Comparison of ENCODE assay signal across 1 cellular context in the genomic region with DNA sequence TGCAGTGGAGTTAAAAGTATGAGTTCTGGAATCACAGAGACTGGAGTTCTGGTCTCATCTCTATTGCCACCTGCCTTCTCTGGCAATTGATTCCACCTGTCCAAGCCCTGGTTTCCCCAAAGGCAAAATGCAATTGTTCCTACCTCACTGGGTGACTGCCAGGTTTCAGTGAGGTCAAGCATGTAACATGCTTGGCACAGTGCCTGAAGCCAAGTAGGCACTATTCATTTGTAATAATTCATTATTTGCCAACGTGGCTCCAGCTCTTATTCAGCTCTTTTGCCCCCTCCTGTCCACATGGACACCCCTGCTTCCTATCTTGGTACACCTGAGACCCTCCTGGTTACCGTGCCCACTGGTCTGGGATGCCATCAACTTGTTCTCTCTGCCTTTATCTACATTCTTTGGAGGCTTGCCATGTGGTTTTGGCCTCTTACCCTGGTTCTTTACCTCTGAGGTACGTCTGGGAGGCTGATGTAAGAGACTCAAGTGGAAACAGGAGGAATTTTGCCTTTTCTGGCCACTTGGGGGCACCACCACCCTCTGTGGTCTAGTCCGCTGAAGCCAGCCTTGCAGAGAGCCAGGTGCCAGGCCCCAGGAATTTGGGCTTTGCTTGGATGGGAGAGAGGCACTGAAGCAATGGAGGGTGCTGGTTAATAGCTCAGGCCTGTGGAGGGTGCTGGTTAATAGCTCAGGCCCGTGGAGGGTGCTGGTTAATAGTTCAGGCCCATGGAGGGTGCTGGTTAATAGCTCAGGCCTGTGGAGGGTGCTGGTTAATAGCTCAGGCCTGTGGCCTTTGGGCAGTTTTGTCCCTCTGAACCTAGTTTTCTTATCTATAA.
TF ChIP-seq lines count a peak whose summit lies in the region.

No MANE protein-coding gene starts in this region.

TF ChIP-seq in HEK293, 187 proteins besides CTCF, POLR2A, EP300 and RAD21 (continued from another document):
- TF ChIP-seq, protein P1, sequence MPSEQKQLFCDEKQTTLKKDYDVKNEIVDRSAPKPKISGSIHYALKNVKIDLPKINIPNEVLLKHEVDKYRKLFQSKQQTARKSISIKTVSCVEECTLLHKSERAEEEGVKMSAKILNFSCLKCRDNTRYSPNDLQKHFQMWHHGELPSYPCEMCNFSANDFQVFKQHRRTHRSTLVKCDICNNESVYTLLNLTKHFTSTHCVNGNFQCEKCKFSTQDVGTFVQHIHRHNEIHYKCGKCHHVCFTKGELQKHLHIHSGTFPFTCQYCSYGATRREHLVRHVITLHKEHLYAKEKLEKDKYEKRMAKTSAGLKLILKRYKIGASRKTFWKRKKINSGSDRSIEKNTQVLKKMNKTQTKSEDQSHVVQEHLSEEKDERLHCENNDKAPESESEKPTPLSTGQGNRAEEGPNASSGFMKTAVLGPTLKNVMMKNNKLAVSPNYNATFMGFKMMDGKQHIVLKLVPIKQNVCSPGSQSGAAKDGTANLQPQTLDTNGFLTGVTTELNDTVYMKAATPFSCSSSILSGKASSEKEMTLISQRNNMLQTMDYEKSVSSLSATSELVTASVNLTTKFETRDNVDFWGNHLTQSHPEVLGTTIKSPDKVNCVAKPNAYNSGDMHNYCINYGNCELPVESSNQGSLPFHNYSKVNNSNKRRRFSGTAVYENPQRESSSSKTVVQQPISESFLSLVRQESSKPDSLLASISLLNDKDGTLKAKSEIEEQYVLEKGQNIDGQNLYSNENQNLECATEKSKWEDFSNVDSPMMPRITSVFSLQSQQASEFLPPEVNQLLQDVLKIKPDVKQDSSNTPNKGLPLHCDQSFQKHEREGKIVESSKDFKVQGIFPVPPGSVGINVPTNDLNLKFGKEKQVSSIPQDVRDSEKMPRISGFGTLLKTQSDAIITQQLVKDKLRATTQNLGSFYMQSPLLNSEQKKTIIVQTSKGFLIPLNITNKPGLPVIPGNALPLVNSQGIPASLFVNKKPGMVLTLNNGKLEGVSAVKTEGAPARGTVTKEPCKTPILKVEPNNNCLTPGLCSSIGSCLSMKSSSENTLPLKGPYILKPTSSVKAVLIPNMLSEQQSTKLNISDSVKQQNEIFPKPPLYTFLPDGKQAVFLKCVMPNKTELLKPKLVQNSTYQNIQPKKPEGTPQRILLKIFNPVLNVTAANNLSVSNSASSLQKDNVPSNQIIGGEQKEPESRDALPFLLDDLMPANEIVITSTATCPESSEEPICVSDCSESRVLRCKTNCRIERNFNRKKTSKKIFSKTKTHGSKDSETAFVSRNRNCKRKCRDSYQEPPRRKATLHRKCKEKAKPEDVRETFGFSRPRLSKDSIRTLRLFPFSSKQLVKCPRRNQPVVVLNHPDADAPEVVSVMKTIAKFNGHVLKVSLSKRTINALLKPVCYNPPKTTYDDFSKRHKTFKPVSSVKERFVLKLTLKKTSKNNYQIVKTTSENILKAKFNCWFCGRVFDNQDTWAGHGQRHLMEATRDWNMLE (tag by site-specific recombination; conservative IDR thresholded peaks at IDR 0.05; ENCODE audit: low read depth), result 0 out of 2 replicates have a peak, but pooled peaks have one; percentile 3
- TF ChIP-seq ZBTB1 (tag by site-specific recombination; IDR thresholded peaks at IDR 0.05) (no peak), ZNF311 (tag by site-specific recombination; IDR thresholded peaks at IDR 0.05; ENCODE audit: borderline replicate concordance) (no peak), ZNF76 (tag by site-specific recombination; IDR thresholded peaks at IDR 0.05; ENCODE audit: borderline replicate concordance, low read depth) (peak; percentile 46; the same call in 1 of the 2 replicates), ZBTB8A (tag by site-specific recombination; IDR thresholded peaks at IDR 0.05) (peak; percentile 27; the same call in 1 of the 2 replicates), ZNF19 (tag by site-specific recombination; IDR thresholded peaks at IDR 0.05; ENCODE audit: low read depth) (no peak), GLIS1 (tag by site-specific recombination; IDR thresholded peaks at IDR 0.05) (peak; percentile 53; the same call in 1 of the 2 replicates), ZNF654 (tag by site-specific recombination; IDR thresholded peaks at IDR 0.05; ENCODE audit: low read depth) (peak; percentile 81), ZEB2 (tag by site-specific recombination; IDR thresholded peaks at IDR 0.05) (peak; percentile 69; the same call in 1 of the 2 replicates), IKZF3 (tag by site-specific recombination; IDR thresholded peaks at IDR 0.05) (peak; percentile 46), ZNF24 (tag by site-specific recombination; IDR thresholded peaks at IDR 0.05) (peak; percentile 31; the same call in 1 of the 2 replicates), ZNF560 (tag by site-specific recombination; IDR thresholded peaks at IDR 0.05; ENCODE audit: borderline replicate concordance) (no peak), ZSCAN23 (tag by site-specific recombination; IDR thresholded peaks at IDR 0.05) (0 out of 2 replicates have a peak, but pooled peaks have one; percentile 18), ZNF366 (tag by site-specific recombination; conservative IDR thresholded peaks at IDR 0.05) (peak; percentile 71), ZNF777 (tag by site-specific recombination; IDR thresholded peaks at IDR 0.05; ENCODE audit: borderline replicate concordance) (peak; percentile 59; the same call in 1 of the 2 replicates), ZBTB21 (tag by site-specific recombination; IDR thresholded peaks at IDR 0.05) (peak; percentile 12; the same call in 1 of the 2 replicates), GLIS2 (tag by site-specific recombination; IDR thresholded peaks at IDR 0.05) (no peak), ZNF335 (tag by site-specific recombination; conservative IDR thresholded peaks at IDR 0.05) (peak; percentile 26; the same call in 1 of the 2 replicates), ZNF416 (tag by site-specific recombination; IDR thresholded peaks at IDR 0.05) (no peak), ZNF660 (tag by site-specific recombination; IDR thresholded peaks at IDR 0.05) (peak; percentile 20; the same call in 1 of the 2 replicates), ZFP69B (tag by site-specific recombination; IDR thresholded peaks at IDR 0.05) (no peak), SP7 (tag by site-specific recombination; IDR thresholded peaks at IDR 0.05) (peak; percentile 47; the same call in 1 of the 2 replicates)
- TF ChIP-seq, protein P2, sequence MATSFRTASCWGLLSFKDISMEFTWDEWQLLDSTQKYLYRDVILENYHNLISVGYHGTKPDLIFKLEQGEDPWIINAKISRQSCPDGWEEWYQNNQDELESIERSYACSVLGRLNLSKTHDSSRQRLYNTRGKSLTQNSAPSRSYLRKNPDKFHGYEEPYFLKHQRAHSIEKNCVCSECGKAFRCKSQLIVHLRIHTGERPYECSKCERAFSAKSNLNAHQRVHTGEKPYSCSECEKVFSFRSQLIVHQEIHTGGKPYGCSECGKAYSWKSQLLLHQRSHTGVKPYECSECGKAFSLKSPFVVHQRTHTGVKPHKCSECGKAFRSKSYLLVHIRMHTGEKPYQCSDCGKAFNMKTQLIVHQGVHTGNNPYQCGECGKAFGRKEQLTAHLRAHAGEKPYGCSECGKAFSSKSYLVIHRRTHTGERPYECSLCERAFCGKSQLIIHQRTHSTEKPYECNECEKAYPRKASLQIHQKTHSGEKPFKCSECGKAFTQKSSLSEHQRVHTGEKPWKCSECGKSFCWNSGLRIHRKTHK (tag by site-specific recombination; IDR thresholded peaks at IDR 0.05), result no peak
- TF ChIP-seq, protein P3, sequence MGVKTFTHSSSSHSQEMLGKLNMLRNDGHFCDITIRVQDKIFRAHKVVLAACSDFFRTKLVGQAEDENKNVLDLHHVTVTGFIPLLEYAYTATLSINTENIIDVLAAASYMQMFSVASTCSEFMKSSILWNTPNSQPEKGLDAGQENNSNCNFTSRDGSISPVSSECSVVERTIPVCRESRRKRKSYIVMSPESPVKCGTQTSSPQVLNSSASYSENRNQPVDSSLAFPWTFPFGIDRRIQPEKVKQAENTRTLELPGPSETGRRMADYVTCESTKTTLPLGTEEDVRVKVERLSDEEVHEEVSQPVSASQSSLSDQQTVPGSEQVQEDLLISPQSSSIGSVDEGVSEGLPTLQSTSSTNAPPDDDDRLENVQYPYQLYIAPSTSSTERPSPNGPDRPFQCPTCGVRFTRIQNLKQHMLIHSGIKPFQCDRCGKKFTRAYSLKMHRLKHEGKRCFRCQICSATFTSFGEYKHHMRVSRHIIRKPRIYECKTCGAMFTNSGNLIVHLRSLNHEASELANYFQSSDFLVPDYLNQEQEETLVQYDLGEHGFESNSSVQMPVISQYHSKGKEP (tag by site-specific recombination; IDR thresholded peaks at IDR 0.05), result no peak
- TF ChIP-seq, protein P4, sequence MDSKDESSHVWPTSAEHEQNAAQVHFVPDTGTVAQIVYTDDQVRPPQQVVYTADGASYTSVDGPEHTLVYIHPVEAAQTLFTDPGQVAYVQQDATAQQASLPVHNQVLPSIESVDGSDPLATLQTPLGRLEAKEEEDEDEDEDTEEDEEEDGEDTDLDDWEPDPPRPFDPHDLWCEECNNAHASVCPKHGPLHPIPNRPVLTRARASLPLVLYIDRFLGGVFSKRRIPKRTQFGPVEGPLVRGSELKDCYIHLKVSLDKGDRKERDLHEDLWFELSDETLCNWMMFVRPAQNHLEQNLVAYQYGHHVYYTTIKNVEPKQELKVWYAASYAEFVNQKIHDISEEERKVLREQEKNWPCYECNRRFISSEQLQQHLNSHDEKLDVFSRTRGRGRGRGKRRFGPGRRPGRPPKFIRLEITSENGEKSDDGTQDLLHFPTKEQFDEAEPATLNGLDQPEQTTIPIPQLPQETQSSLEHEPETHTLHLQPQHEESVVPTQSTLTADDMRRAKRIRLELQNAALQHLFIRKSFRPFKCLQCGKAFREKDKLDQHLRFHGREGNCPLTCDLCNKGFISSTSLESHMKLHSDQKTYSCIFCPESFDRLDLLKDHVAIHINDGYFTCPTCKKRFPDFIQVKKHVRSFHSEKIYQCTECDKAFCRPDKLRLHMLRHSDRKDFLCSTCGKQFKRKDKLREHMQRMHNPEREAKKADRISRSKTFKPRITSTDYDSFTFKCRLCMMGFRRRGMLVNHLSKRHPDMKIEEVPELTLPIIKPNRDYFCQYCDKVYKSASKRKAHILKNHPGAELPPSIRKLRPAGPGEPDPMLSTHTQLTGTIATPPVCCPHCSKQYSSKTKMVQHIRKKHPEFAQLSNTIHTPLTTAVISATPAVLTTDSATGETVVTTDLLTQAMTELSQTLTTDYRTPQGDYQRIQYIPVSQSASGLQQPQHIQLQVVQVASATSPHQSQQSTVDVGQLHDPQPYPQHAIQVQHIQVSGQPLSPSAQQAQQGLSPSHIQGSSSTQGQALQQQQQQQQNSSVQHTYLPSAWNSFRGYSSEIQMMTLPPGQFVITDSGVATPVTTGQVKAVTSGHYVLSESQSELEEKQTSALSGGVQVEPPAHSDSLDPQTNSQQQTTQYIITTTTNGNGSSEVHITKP (tag by site-specific recombination; IDR thresholded peaks at IDR 0.05), result peak; percentile 89
